Comparison of ENCODE assay signal across 1 cellular context in genomic region chr10:33262871-33263270, GRCh38.
TF ChIP-seq lines count a peak whose summit lies in the region.

No MANE protein-coding gene starts in this region.

TF ChIP-seq in HepG2, 621 proteins besides CTCF, POLR2A, EP300 and RAD21 (continued from another document):
- TF ChIP-seq TIGD3 (CRISPR knock-in tag; IDR thresholded peaks at IDR 0.05; ENCODE audit: borderline replicate concordance) (no peak), PHF20 (CRISPR knock-in tag; IDR thresholded peaks at IDR 0.05) (no peak), ZNF574 (CRISPR knock-in tag; IDR thresholded peaks at IDR 0.05) (no peak), NFKBIZ (CRISPR knock-in tag; IDR thresholded peaks at IDR 0.05) (no peak), MIER2 (CRISPR knock-in tag; IDR thresholded peaks at IDR 0.05) (no peak), ZNF34 (CRISPR knock-in tag; IDR thresholded peaks at IDR 0.05; ENCODE audit: borderline replicate concordance) (no peak), ZNF275 (CRISPR knock-in tag; IDR thresholded peaks at IDR 0.05; ENCODE audit: borderline replicate concordance) (no peak), ZNF572 (CRISPR knock-in tag; IDR thresholded peaks at IDR 0.05) (no peak), SNRNP70 (IDR thresholded peaks at IDR 0.05; ENCODE audit: low read depth, low read length) (no peak), PTBP1 (IDR thresholded peaks at IDR 0.05; ENCODE audit: low read depth, low read length, poor library complexity, severe bottlenecking) (no peak), BATF2 (CRISPR knock-in tag; IDR thresholded peaks at IDR 0.05) (no peak), ZNF567 (CRISPR knock-in tag; IDR thresholded peaks at IDR 0.05; ENCODE audit: borderline replicate concordance) (no peak), YY1 (IDR thresholded peaks at IDR 0.05; ENCODE audit: insufficient read depth, insufficient replicate concordance, low read depth, low read length) (no peak), ZFP62 (CRISPR knock-in tag; IDR thresholded peaks at IDR 0.05) (no peak)
